ENCODE assay signal across 8 cellular contexts in the genomic region with DNA sequence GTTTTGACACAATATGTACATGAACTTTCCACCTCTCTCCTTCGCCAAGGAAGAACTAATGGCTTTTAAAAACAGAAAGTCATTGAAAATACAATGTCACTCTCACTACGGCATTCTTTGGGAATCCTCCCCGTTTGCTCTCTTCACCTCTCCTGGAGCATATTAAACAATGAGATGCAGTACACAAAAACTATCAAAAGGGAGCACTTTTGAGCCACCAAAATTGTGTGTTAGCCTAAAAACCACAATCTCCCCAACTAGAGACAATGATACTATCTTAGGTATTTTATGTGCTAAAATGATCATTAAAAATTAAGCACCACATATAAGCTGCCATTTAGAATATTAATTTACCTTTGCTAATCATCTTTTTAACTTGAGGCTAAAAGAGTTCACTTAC.
DNase-seq lines count a peak whose midpoint lies in the region; ATAC-seq and TF ChIP-seq lines count a peak whose summit lies in the region.

No MANE protein-coding gene starts in this region.

- H4K20me1 ChIP-seq in neural progenitor cell (ENCODE audit: low read depth), result no peaks in the 10 kb centered on the region

- TF ChIP-seq POLR2A in NB4 (IDR thresholded peaks at IDR 0.05; ENCODE audit: extremely low read depth, insufficient read length), result no peak

- H3K27me3 ChIP-seq in left ventricle myocardium inferior (ENCODE audit: low read depth), result no peaks in the 10 kb centered on the region
- no peaks in the 10 kb centered on the region for H3K27me3 ChIP-seq in right cardiac atrium (ENCODE audit: control insufficient read depth, insufficient read depth)
- H3K27me3 ChIP-seq in neural progenitor cell, result no peaks in the 10 kb centered on the region

- no peak overlapping the region for H3K4me2 ChIP-seq in neural progenitor cell

- no peaks in the 10 kb centered on the region for H3K79me2 ChIP-seq in neural progenitor cell (ENCODE audit: low read depth)

- intact Hi-C loops in left ventricle myocardium inferior (cut with micrococcal nuclease), result no loop called here
- intact Hi-C loops in right cardiac atrium (cut with DNase I), result no loop called here

- H3K4me3 ChIP-seq in left ventricle myocardium inferior (no peak overlapping the region), right cardiac atrium (ENCODE audit: low read length) (no peak overlapping the region), NB4 (ENCODE audit: low read depth, low read length) (no peak overlapping the region), neural progenitor cell (no peak overlapping the region)

- H2AFZ ChIP-seq in neural progenitor cell (replicated peaks), result no peak overlapping the region

- H3K9me3 ChIP-seq in left ventricle myocardium inferior (replicated peaks) (no peaks in the 10 kb centered on the region), right cardiac atrium (ENCODE audit: control insufficient read depth, low read length) (no peaks in the 10 kb centered on the region), neural progenitor cell (ENCODE audit: low read depth) (no peaks in the 10 kb centered on the region)

- H3K27ac ChIP-seq in left ventricle myocardium inferior (replicated peaks) (no peak overlapping the region), right cardiac atrium (ENCODE audit: low read length) (no peak overlapping the region), neural progenitor cell (no peak overlapping the region)

- TF ChIP-seq CTCF in left ventricle myocardium inferior (IDR thresholded peaks at IDR 0.05; ENCODE audit: borderline replicate concordance) (peak; percentile 39), NB4 (IDR thresholded peaks at IDR 0.05; ENCODE audit: low read depth, low read length) (peak; percentile 18), neural progenitor cell (IDR thresholded peaks at IDR 0.05) (peak; percentile 53)

- H3K4me3 Mint-ChIP-seq in neural progenitor cell, result no peak overlapping the region

- H3F3A ChIP-seq in neural progenitor cell (ENCODE audit: low read depth), result no peaks in the 10 kb centered on the region

- no peaks in the 10 kb centered on the region for H3K27me3 Mint-ChIP-seq in neural progenitor cell (ENCODE audit: insufficient read depth, low read depth)

- 7% methylated on average over 3 of the region's 3 CpGs for WGBS in right cardiac atrium

- DNase-seq in left ventricle myocardium inferior, result no peak
- no peak for DNase-seq in right cardiac atrium
- peak; percentile 12 for DNase-seq in NB4 (ENCODE audit: low read depth)
- DNase-seq in astrocyte of the hippocampus (ENCODE audit: low read depth, low spot score), result peak; percentile 59
- peak; percentile 38 for DNase-seq in neural progenitor cell (ENCODE audit: low spot score)
- DNase-seq in stimulated activated CD4-positive, alpha-beta T cell treated with anti-CD3 and anti-CD28 coated beads, Interleukin-12 subunit alpha, Interleukin-12 subunit beta, amount 100 ng/mL, for 4 hours, result no peak
- no peak for DNase-seq in OCI-M2 (lab: John Stamatoyannopoulos, UW; ENCODE audit: unreplicated experiment)
- DNase-seq in UCSD-AML1 (lab: John Stamatoyannopoulos, UW; ENCODE audit: unreplicated experiment), result no peak

- H3K27ac Mint-ChIP-seq in neural progenitor cell, result no peak overlapping the region

- no peak overlapping the region for H3K9ac ChIP-seq in neural progenitor cell

- H3K4me1 ChIP-seq in left ventricle myocardium inferior (no peaks in the 10 kb centered on the region), right cardiac atrium (ENCODE audit: control insufficient read depth, insufficient read depth, low read length) (no peaks in the 10 kb centered on the region), neural progenitor cell (no peaks in the 10 kb centered on the region)

- no peaks in the 10 kb centered on the region for H3K9me3 Mint-ChIP-seq in neural progenitor cell

- ATAC-seq in right cardiac atrium, result no peak

- no peaks in the 10 kb centered on the region for H3K36me3 ChIP-seq in left ventricle myocardium inferior
- H3K36me3 ChIP-seq in neural progenitor cell, result no peaks in the 10 kb centered on the region

- no peaks in the 10 kb centered on the region for H3K36me3 Mint-ChIP-seq in neural progenitor cell

- H3K4me1 Mint-ChIP-seq in neural progenitor cell, result peaks cover 8% of the 10 kb centered on the region

Comparison
In these comparisons a context has a peak if more than half of its experiments do, and no peak if none do; other contexts are left out.
1. DNase-seq: peak in NB4 (single experiment), astrocyte of the hippocampus (single experiment) and neural progenitor cell (single experiment); none in left ventricle myocardium inferior (single experiment), right cardiac atrium (0 of 3), stimulated activated CD4-positive, alpha-beta T cell treated with anti-CD3 and anti-CD28 coated beads, Interleukin-12 subunit alpha, Interleukin-12 subunit beta, amount 100 ng/mL, for 4 hours (single experiment), OCI-M2 (single experiment) and UCSD-AML1 (single experiment).
2. Peak in every context shown above with its lines, with median percentiles within 50 percentile points of each other: CTCF ChIP-seq.